In the genomic region with DNA sequence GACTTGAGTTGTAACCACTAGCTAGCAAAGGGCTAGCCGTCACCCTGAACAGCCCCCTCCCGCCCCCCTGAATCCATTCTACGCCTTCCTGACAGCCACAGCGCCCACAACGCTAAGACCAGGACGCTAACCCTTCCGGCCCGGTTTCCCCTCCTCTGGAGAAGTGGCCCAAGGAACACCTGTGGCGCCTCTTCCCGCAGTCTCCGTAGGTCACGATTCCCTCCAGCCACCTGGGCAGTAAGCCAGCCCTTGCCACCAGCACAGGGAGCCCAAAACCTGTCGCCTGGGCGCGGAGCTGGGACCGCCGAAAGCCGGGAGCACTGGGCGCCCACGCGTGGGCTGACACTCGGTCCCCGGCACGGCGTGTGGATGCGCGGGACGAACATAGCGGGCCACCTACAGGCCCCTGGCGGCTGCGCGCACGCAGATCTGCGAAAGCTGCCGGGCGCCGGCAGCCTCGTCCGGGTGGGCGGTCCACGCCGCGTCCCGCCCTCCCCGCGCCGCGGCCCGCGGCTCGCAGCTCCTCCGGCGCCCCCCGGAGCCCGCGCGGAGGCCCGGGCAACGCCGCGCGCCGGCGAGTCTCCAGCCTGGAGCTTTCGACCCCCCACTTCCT, we compare ENCODE assay signal across 8 cellular contexts. TPM values are rescaled to one million over a fixed set of nuclear protein-coding genes. Genes with fewer than 3 reads are reported as not detected.
DNase-seq lines count a peak whose midpoint lies in the region; ATAC-seq, FAIRE-seq and TF ChIP-seq lines count a peak whose summit lies in the region.

No MANE protein-coding gene starts in this region.

- H3F3A ChIP-seq in smooth muscle cell (ENCODE audit: low read depth), result no peaks in the 10 kb centered on the region

- intact Hi-C loops in K562 (cut with micrococcal nuclease), result no loop called here

- DNase-seq in AG08396 (ENCODE audit: low spot score) (peak; percentile 83), RWPE1 (ENCODE audit: low spot score) (peak; percentile 43), K562 (ENCODE audit: extremely low read depth in 1 of 4, low spot score in 3 of 4) (peak; percentile 68 to 89 (median 80)), smooth muscle cell (lab: John Stamatoyannopoulos, UW; ENCODE audit: unreplicated experiment) (no peak), pons (ENCODE audit: low spot score) (no peak)

- no peak for TF ChIP-seq POLR2A in K562 (conservative IDR thresholded peaks at IDR 0.05)

- peak overlapping the region; percentile 89 for H3K27ac ChIP-seq in RWPE1
- H3K27ac ChIP-seq in K562 (ENCODE audit: extremely low read depth, low read depth, low read length), result peak overlapping the region; percentile 84
- H3K27ac ChIP-seq in iPS-20b (ENCODE audit: low read length), result no peak overlapping the region
- H3K27ac ChIP-seq in smooth muscle cell (ENCODE audit: low read depth), result peak overlapping the region; percentile 98

- H3K4me2 ChIP-seq in K562 (ENCODE audit: insufficient read depth, low read length), result peak overlapping the region; percentile 89
- H3K4me2 ChIP-seq in smooth muscle cell, result peak overlapping the region; percentile 100

- under 1% methylated on average over 55 of the region's 65 CpGs for WGBS in K562 (ENCODE audit: insufficient coverage, low coverage, missing lambda C conversion rate)
- WGBS in smooth muscle cell (ENCODE audit: low lambda C conversion rate), result 2% methylated on average over 58 of the region's 65 CpGs

- TF ChIP-seq EP300 in K562 (IDR thresholded peaks at IDR 0.05; ENCODE audit: low read length), result no peak

- no peaks in the 10 kb centered on the region for H3K9me1 ChIP-seq in K562 (ENCODE audit: control insufficient read depth, insufficient read depth, low read length)

- CTCF ChIA-PET in RWPE1 (lab: Yijun Ruan, JAX) (interaction anchor here (0.5 to 2.7 kb wide), 13 partner anchors 37 to 368 kb away, joined by 3 to 21 read pairs (median 4); a partner anchor contains a TSS), K562 (lab: Yijun Ruan, JAX; ENCODE audit: low intra/inter-chr PET ratio) (interaction anchor here (0.6 to 1.8 kb wide), 4 partner anchors 71 to 299 kb away, joined by 3 to 4 read pairs (median 4); no protein-coding TSS in a partner anchor)

- ATAC-seq in GM18517 (IDR thresholded peaks at IDR 0.05; ENCODE audit: unreplicated experiment), result peak; percentile 11
- peak; percentile 13 for ATAC-seq in HG02973 (IDR thresholded peaks at IDR 0.05; ENCODE audit: unreplicated experiment)
- ATAC-seq in K562, result peak; percentile 60

- H3K9me3 ChIP-seq in K562 (replicated peaks; ENCODE audit: control insufficient read depth, insufficient read depth, low read depth, low read length) (no peaks in the 10 kb centered on the region), iPS-20b (ENCODE audit: insufficient read depth, low read depth, low read length) (no peaks in the 10 kb centered on the region), smooth muscle cell (replicated peaks; ENCODE audit: low read depth) (no peaks in the 10 kb centered on the region)

- POLR2A ChIA-PET in RWPE1 (lab: Yijun Ruan, JAX; ENCODE audit: low non-redundant PET), result interaction anchor here (0.5 to 1.9 kb wide), 5 partner anchors 45 to 83 kb away, joined by 3 to 7 read pairs (median 3); no protein-coding TSS in a partner anchor
- POLR2A ChIA-PET in K562 (lab: Yijun Ruan, JAX), result interaction anchor here (0.5 to 5.2 kb wide), 32 partner anchors 10 to 473 kb away, joined by 3 to 115 read pairs (median 4); a partner anchor contains a TSS

- H4K20me1 ChIP-seq in K562 (replicated peaks; ENCODE audit: control insufficient read depth, insufficient read depth, low read length) (peaks cover 8% of the 10 kb centered on the region; the same call in 1 of the 2 replicates), smooth muscle cell (ENCODE audit: low read depth) (peaks cover 34% of the 10 kb centered on the region)

- H3K4me1 ChIP-seq in K562 (replicated peaks in 1 of 2; ENCODE audit: control insufficient read depth in 2 of 2, insufficient read depth in 2 of 2, low read length in 2 of 2), result peaks cover 34 to 44% of the 10 kb centered on the region in 2 experiments
- peaks cover 10% of the 10 kb centered on the region; the same call in 1 of the 2 replicates for H3K4me1 ChIP-seq in iPS-20b (ENCODE audit: insufficient read depth, low read length)
- H3K4me1 ChIP-seq in smooth muscle cell (ENCODE audit: low read depth), result peaks cover 5% of the 10 kb centered on the region

- in situ Hi-C loops in K562 (cut with MboI), result loop anchor here (10.0 kb wide), 2 partner anchors 105 to 305 kb away; no protein-coding TSS in a partner anchor

- peak overlapping the region; percentile 76 for H3K4me3 ChIP-seq in K562
- H3K4me3 ChIP-seq in iPS-20b (ENCODE audit: low read length), result peak overlapping the region; percentile 81
- H3K4me3 ChIP-seq in smooth muscle cell, result peak overlapping the region; percentile 97

- H3K79me2 ChIP-seq in K562 (ENCODE audit: control insufficient read depth, insufficient read depth, low read length) (peaks cover 12% of the 10 kb centered on the region), smooth muscle cell (ENCODE audit: low read depth) (peaks cover 7% of the 10 kb centered on the region)

- TF ChIP-seq RAD21 in K562 (CRISPR knock-in tag; conservative IDR thresholded peaks at IDR 0.05 in 1 of 2, IDR thresholded peaks at IDR 0.05 in 1 of 2), result peak; percentile 13 to 41; a peak in 2 of 4 replicates

- H3K36me3 ChIP-seq in K562 (ENCODE audit: control insufficient read depth, insufficient read depth, low read length) (peaks cover 39% of the 10 kb centered on the region; the same call in 2 of the 3 replicates), iPS-20b (ENCODE audit: insufficient read depth, low read depth, low read length) (peaks cover 21% of the 10 kb centered on the region; the same call in 1 of the 2 replicates), smooth muscle cell (ENCODE audit: low read depth) (no peaks in the 10 kb centered on the region)

- H3K9ac ChIP-seq in K562 (ENCODE audit: insufficient read depth in 1 of 2, low read depth in 2 of 2, low read length in 2 of 2), result peak overlapping the region; percentile 76 to 96; a peak in 3 of 4 replicates
- peak overlapping the region; percentile 45; the same call in 1 of the 2 replicates for H3K9ac ChIP-seq in iPS-20b (ENCODE audit: low read depth, low read length)
- peak overlapping the region; percentile 98 for H3K9ac ChIP-seq in smooth muscle cell (ENCODE audit: low read depth)

- no TSS peak for BruUV-seq in K562 (replicated peaks; lab: Mats Ljungman, UMichigan)

- no peaks in the 10 kb centered on the region for H3K27me3 ChIP-seq in K562 (ENCODE audit: control insufficient read depth in 2 of 2, insufficient read depth in 2 of 2, low read length in 2 of 2)
- H3K27me3 ChIP-seq in iPS-20b (ENCODE audit: insufficient read depth, low read length), result peaks cover 56% of the 10 kb centered on the region
- H3K27me3 ChIP-seq in smooth muscle cell (ENCODE audit: low read depth), result no peaks in the 10 kb centered on the region

- H2AFZ ChIP-seq in K562 (ENCODE audit: low read depth, low read length) (peak overlapping the region; percentile 94), smooth muscle cell (ENCODE audit: low read depth) (peak overlapping the region; percentile 89)

- FAIRE-seq in K562 (lab: Jason Lieb, UNC), result no peak

- peak; percentile 52 for TF ChIP-seq CTCF in RWPE1 (conservative IDR thresholded peaks at IDR 0.05; ENCODE audit: low read depth)
- TF ChIP-seq CTCF in K562 (IDR thresholded peaks at IDR 0.05 in 2 of 3, conservative IDR thresholded peaks at IDR 0.05 in 1 of 3; ENCODE audit: insufficient read depth in 2 of 3, low read depth in 1 of 3, low read length in 3 of 3), result peak in 2 of 3 experiments; percentile 26 to 47
- peak; percentile 4 for TF ChIP-seq CTCF in smooth muscle cell (IDR thresholded peaks at IDR 0.05; ENCODE audit: borderline replicate concordance, insufficient read depth, poor library complexity, severe bottlenecking)

RNA-seq across cellular contexts. Expression of a gene that starts 0.6 kb away (rescaled TPM):
- total RNA-seq in K562 (2011; cell fraction: chromatin; rRNA removed; ENCODE audit: low replicate concordance), result 28.2 and 57.3 TPM in 2 replicates
- total RNA-seq in K562 (2011; cell fraction: nucleolus; rRNA removed), result 33.9 and 37.9 TPM in 2 replicates
- total RNA-seq in K562 (2011; cell fraction: nucleoplasm; rRNA removed), result 29.7 and 35.8 TPM in 2 replicates
- total RNA-seq in K562 (2014; rRNA removed), result 3.0 and 4.4 TPM in 2 replicates
- total RNA-seq in K562 (2014; rRNA removed; fragmentation: Illumina TruSeq; extraction: Trizol), result 4.4 and 6.1 TPM in 2 replicates
- 7.4 and 8.2 TPM in 2 replicates for total RNA-seq in K562 (2015; rRNA removed; fragmentation: Illumina TruSeq; extraction: Trizol)
- total RNA-seq in K562 (2021), result 10.6 and 12.3 TPM in 2 replicates
- polyA plus RNA-seq in K562 (2011; rRNA removed), result 4.9 and 5.4 TPM in 2 replicates
- polyA plus RNA-seq in K562 (2011; cell fraction: cytosol; rRNA removed), result 3.6 and 5.0 TPM in 2 replicates
- polyA plus RNA-seq in K562 (2011; cell fraction: nucleus; rRNA removed), result 12.7 and 17.0 TPM in 2 replicates
- 7.0 and 22.7 TPM in 2 replicates for polyA plus RNA-seq in K562 (2012)
- 5.3 and 7.3 TPM in 2 replicates for polyA plus RNA-seq in K562 (2014; fragmentation: Illumina TruSeq; extraction: Trizol)
- polyA plus RNA-seq in K562 (2014; fragmentation: Nextera tagmentation; extraction: Ambion mirVana), result 1 to 10 TPM; 1.1 to 1.3 TPM
- polyA plus RNA-seq in K562 (2014; rRNA removed), result 5.9 and 6.0 TPM in 2 replicates
- polyA minus RNA-seq in K562 (2011; rRNA and poly(A)+ RNA removed), result 14.3 and 15.6 TPM in 2 replicates
- polyA minus RNA-seq in K562 (2011; cell fraction: cytosol; rRNA and poly(A)+ RNA removed), result 4.2 and 9.4 TPM in 2 replicates
- 19.7 and 23.8 TPM in 2 replicates for polyA minus RNA-seq in K562 (2011; cell fraction: nucleus; rRNA and poly(A)+ RNA removed)
- total RNA-seq in smooth muscle cell, result 15.7 and 18.0 TPM in 2 replicates
- 19.1 and 25.5 TPM in 2 replicates for polyA plus RNA-seq in smooth muscle cell

RNA-seq across cellular contexts. Expression of a gene that starts 53.3 kb away (rescaled TPM):
- total RNA-seq in K562 (2011; cell fraction: chromatin; rRNA removed; ENCODE audit: low replicate concordance), result not detected in 2 replicates
- total RNA-seq in K562 (2011; cell fraction: nucleolus; rRNA removed), result not detected in 2 replicates
- not detected in 2 replicates for total RNA-seq in K562 (2011; cell fraction: nucleoplasm; rRNA removed)
- total RNA-seq in K562 (2014; rRNA removed) (not detected in 2 replicates), K562 (2014; rRNA removed; fragmentation: Illumina TruSeq; extraction: Trizol) (not detected in 2 replicates), K562 (2015; rRNA removed; fragmentation: Illumina TruSeq; extraction: Trizol) (not detected in 2 replicates), K562 (2021) (not detected in 2 replicates), smooth muscle cell (not detected in 2 replicates)
- polyA plus RNA-seq in K562 (2011; rRNA removed) (not detected in 2 replicates), K562 (2014; fragmentation: Illumina TruSeq; extraction: Trizol) (not detected in 2 replicates), K562 (2014; fragmentation: Nextera tagmentation; extraction: Ambion mirVana) (not detected), K562 (2014; rRNA removed) (0.15 and 0.44 TPM in 2 replicates), smooth muscle cell (not detected in 2 replicates)
- polyA plus RNA-seq in K562 (2011; cell fraction: cytosol; rRNA removed), result not detected in 2 replicates
- polyA plus RNA-seq in K562 (2011; cell fraction: nucleus; rRNA removed), result not detected in 2 replicates
- not detected in 2 replicates for polyA plus RNA-seq in K562 (2012)
- polyA minus RNA-seq in K562 (2011; rRNA and poly(A)+ RNA removed), result not detected in 2 replicates
- not detected in 2 replicates for polyA minus RNA-seq in K562 (2011; cell fraction: cytosol; rRNA and poly(A)+ RNA removed)
- polyA minus RNA-seq in K562 (2011; cell fraction: nucleus; rRNA and poly(A)+ RNA removed), result not detected in 2 replicates

Comparison
In these comparisons a context has a peak if more than half of its experiments do, and no peak if none do; other contexts are left out.
1. DNase-seq: peak in AG08396 (single experiment), RWPE1 (single experiment) and K562 (4 of 4); none in smooth muscle cell (single experiment) and pons (single experiment).
2. H3K9ac ChIP-seq: peak in every context shown above with its lines; median percentile 98 in smooth muscle cell; 86 in K562; 45 in iPS-20b.
3. Peak in every context shown above with its lines, with median percentiles within 50 percentile points of each other: ATAC-seq, CTCF ChIP-seq and H3K4me3 ChIP-seq.